In the genomic region with DNA sequence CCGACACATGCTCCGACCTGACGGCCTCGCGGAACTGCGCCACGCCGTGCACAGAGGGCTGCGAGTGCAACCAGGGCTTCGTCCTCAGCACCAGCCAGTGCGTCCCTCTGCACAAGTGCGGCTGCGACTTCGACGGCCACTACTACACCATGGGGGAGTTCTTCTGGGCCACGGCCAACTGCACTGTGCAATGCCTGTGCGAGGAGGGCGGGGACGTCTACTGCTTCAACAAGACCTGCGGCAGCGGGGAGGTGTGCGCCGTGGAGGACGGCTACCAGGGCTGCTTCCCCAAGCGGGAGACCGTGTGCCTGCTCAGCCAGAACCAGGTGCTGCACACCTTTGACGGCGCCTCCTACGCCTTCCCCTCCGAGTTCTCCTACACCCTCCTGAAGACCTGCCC, we compare ENCODE assay signal across 2 cellular contexts.
TF ChIP-seq lines count a peak whose summit lies in the region.

No MANE protein-coding gene starts in this region.

TF ChIP-seq in WTC11, 78 proteins besides CTCF, POLR2A, EP300 and RAD21:
- TF ChIP-seq, protein P1, sequence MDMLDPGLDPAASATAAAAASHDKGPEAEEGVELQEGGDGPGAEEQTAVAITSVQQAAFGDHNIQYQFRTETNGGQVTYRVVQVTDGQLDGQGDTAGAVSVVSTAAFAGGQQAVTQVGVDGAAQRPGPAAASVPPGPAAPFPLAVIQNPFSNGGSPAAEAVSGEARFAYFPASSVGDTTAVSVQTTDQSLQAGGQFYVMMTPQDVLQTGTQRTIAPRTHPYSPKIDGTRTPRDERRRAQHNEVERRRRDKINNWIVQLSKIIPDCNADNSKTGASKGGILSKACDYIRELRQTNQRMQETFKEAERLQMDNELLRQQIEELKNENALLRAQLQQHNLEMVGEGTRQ (CRISPR knock-in tag; IDR thresholded peaks at IDR 0.05), result no peak
- TF ChIP-seq, protein P2, sequence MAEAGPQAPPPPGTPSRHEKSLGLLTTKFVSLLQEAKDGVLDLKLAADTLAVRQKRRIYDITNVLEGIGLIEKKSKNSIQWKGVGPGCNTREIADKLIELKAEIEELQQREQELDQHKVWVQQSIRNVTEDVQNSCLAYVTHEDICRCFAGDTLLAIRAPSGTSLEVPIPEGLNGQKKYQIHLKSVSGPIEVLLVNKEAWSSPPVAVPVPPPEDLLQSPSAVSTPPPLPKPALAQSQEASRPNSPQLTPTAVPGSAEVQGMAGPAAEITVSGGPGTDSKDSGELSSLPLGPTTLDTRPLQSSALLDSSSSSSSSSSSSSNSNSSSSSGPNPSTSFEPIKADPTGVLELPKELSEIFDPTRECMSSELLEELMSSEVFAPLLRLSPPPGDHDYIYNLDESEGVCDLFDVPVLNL (CRISPR knock-in tag; IDR thresholded peaks at IDR 0.05; ENCODE audit: borderline replicate concordance, low read depth), result no peak
- TF ChIP-seq ZNF121 (CRISPR knock-in tag; IDR thresholded peaks at IDR 0.05), result no peak
- TF ChIP-seq, protein P3, sequence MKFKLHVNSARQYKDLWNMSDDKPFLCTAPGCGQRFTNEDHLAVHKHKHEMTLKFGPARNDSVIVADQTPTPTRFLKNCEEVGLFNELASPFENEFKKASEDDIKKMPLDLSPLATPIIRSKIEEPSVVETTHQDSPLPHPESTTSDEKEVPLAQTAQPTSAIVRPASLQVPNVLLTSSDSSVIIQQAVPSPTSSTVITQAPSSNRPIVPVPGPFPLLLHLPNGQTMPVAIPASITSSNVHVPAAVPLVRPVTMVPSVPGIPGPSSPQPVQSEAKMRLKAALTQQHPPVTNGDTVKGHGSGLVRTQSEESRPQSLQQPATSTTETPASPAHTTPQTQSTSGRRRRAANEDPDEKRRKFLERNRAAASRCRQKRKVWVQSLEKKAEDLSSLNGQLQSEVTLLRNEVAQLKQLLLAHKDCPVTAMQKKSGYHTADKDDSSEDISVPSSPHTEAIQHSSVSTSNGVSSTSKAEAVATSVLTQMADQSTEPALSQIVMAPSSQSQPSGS (CRISPR knock-in tag; IDR thresholded peaks at IDR 0.05; ENCODE audit: borderline replicate concordance, low read depth), result no peak
- TF ChIP-seq, protein P4, sequence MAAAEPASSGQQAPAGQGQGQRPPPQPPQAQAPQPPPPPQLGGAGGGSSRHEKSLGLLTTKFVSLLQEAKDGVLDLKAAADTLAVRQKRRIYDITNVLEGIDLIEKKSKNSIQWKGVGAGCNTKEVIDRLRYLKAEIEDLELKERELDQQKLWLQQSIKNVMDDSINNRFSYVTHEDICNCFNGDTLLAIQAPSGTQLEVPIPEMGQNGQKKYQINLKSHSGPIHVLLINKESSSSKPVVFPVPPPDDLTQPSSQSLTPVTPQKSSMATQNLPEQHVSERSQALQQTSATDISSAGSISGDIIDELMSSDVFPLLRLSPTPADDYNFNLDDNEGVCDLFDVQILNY (CRISPR knock-in tag; IDR thresholded peaks at IDR 0.05), result no peak
- TF ChIP-seq, protein P5, sequence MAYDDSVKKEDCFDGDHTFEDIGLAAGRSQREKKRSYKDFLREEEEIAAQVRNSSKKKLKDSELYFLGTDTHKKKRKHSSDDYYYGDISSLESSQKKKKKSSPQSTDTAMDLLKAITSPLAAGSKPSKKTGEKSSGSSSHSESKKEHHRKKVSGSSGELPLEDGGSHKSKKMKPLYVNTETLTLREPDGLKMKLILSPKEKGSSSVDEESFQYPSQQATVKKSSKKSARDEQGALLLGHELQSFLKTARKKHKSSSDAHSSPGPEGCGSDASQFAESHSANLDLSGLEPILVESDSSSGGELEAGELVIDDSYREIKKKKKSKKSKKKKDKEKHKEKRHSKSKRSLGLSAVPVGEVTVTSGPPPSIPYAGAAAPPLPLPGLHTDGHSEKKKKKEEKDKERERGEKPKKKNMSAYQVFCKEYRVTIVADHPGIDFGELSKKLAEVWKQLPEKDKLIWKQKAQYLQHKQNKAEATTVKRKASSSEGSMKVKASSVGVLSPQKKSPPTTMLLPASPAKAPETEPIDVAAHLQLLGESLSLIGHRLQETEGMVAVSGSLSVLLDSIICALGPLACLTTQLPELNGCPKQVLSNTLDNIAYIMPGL (CRISPR knock-in tag; IDR thresholded peaks at IDR 0.05), result no peak
- TF ChIP-seq, protein P6, sequence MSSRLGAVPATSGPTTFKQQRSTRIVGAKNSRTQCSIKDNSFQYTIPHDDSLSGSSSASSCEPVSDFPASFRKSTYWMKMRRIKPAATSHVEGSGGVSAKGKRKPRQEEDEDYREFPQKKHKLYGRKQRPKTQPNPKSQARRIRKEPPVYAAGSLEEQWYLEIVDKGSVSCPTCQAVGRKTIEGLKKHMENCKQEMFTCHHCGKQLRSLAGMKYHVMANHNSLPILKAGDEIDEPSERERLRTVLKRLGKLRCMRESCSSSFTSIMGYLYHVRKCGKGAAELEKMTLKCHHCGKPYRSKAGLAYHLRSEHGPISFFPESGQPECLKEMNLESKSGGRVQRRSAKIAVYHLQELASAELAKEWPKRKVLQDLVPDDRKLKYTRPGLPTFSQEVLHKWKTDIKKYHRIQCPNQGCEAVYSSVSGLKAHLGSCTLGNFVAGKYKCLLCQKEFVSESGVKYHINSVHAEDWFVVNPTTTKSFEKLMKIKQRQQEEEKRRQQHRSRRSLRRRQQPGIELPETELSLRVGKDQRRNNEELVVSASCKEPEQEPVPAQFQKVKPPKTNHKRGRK (CRISPR knock-in tag; IDR thresholded peaks at IDR 0.05; ENCODE audit: borderline replicate concordance), result no peak
- TF ChIP-seq TCF7 (CRISPR knock-in tag; IDR thresholded peaks at IDR 0.05; ENCODE audit: low read depth), result no peak
- TF ChIP-seq, protein P7, sequence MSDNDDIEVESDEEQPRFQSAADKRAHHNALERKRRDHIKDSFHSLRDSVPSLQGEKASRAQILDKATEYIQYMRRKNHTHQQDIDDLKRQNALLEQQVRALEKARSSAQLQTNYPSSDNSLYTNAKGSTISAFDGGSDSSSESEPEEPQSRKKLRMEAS (CRISPR knock-in tag; IDR thresholded peaks at IDR 0.05), result peak; percentile 57; the same call in 1 of the 2 replicates
TF ChIP-seq in WTC11: peak in this region for 1.

TF ChIP-seq in H1, 55 proteins besides CTCF, POLR2A, EP300 and RAD21:
- no peak for TF ChIP-seq RXRA (IDR thresholded peaks at IDR 0.05; ENCODE audit: insufficient read depth, low read depth, low read length)
- no peak for TF ChIP-seq CREB1 (IDR thresholded peaks at IDR 0.05)
- TF ChIP-seq, protein P7 (IDR thresholded peaks at IDR 0.05), result peak; percentile 74
- TF ChIP-seq SP1 (IDR thresholded peaks at IDR 0.05; ENCODE audit: low read depth, low read length), result no peak
- TF ChIP-seq, protein P8, sequence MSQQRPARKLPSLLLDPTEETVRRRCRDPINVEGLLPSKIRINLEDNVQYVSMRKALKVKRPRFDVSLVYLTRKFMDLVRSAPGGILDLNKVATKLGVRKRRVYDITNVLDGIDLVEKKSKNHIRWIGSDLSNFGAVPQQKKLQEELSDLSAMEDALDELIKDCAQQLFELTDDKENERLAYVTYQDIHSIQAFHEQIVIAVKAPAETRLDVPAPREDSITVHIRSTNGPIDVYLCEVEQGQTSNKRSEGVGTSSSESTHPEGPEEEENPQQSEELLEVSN (IDR thresholded peaks at IDR 0.05), result peak; percentile 76
